2 cellular contexts compared by ENCODE assay signal in the genomic region with DNA sequence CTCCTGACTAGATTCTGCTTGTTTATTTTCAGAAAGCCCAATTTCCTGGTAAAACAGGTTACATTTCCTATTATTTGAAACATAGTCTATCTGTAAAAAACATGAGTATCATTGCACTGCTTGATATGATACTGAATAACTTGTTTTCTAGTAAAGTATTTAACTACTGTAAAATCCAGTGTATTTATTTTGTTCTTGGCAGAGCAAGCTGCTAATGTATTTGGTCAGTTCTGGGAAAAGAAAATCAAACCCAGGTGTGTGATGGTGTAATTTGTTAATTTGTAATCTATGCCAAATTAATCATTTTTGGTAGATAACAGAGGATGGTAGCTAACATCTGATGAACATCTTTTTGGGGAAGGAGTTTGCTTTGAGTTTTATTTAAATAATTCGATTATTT.
A peak's percentile ranks its signal among the peaks of the same experiment; 100 is the strongest.
TF ChIP-seq lines count a peak whose summit lies in the region.

No MANE protein-coding gene starts in this region.

TF ChIP-seq in SK-N-SH treated with all-trans-retinoic acid at 6 μM for 48 hours, 23 proteins besides CTCF, POLR2A, EP300 and RAD21:
- TF ChIP-seq, protein P1, sequence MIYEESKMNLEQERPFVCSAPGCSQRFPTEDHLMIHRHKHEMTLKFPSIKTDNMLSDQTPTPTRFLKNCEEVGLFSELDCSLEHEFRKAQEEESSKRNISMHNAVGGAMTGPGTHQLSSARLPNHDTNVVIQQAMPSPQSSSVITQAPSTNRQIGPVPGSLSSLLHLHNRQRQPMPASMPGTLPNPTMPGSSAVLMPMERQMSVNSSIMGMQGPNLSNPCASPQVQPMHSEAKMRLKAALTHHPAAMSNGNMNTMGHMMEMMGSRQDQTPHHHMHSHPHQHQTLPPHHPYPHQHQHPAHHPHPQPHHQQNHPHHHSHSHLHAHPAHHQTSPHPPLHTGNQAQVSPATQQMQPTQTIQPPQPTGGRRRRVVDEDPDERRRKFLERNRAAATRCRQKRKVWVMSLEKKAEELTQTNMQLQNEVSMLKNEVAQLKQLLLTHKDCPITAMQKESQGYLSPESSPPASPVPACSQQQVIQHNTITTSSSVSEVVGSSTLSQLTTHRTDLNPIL (CRISPR knock-in tag; IDR thresholded peaks at IDR 0.05; ENCODE audit: low read depth) = no peak
- TF ChIP-seq ZFP30 (CRISPR knock-in tag; IDR thresholded peaks at IDR 0.05) = no peak
- TF ChIP-seq ZFP3 (CRISPR knock-in tag; IDR thresholded peaks at IDR 0.05) = no peak
- TF ChIP-seq TCF4 (CRISPR knock-in tag; IDR thresholded peaks at IDR 0.05; ENCODE audit: borderline replicate concordance) = peak; percentile 52; the same call in 1 of the 2 replicates
- TF ChIP-seq ZNF70 (CRISPR knock-in tag; IDR thresholded peaks at IDR 0.05) = no peak
- no peak for TF ChIP-seq PPARA (CRISPR knock-in tag; IDR thresholded peaks at IDR 0.05; ENCODE audit: borderline replicate concordance)

TF ChIP-seq in SK-N-SH, 30 proteins besides CTCF, POLR2A, EP300 and RAD21 (continued from another document):
- TF ChIP-seq, protein P2, sequence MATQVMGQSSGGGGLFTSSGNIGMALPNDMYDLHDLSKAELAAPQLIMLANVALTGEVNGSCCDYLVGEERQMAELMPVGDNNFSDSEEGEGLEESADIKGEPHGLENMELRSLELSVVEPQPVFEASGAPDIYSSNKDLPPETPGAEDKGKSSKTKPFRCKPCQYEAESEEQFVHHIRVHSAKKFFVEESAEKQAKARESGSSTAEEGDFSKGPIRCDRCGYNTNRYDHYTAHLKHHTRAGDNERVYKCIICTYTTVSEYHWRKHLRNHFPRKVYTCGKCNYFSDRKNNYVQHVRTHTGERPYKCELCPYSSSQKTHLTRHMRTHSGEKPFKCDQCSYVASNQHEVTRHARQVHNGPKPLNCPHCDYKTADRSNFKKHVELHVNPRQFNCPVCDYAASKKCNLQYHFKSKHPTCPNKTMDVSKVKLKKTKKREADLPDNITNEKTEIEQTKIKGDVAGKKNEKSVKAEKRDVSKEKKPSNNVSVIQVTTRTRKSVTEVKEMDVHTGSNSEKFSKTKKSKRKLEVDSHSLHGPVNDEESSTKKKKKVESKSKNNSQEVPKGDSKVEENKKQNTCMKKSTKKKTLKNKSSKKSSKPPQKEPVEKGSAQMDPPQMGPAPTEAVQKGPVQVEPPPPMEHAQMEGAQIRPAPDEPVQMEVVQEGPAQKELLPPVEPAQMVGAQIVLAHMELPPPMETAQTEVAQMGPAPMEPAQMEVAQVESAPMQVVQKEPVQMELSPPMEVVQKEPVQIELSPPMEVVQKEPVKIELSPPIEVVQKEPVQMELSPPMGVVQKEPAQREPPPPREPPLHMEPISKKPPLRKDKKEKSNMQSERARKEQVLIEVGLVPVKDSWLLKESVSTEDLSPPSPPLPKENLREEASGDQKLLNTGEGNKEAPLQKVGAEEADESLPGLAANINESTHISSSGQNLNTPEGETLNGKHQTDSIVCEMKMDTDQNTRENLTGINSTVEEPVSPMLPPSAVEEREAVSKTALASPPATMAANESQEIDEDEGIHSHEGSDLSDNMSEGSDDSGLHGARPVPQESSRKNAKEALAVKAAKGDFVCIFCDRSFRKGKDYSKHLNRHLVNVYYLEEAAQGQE (IDR thresholded peaks at IDR 0.05; ENCODE audit: low read depth, low read length) = no peak
- TF ChIP-seq GATA2 (CRISPR knock-in tag; IDR thresholded peaks at IDR 0.05) = no peak
- no peak for TF ChIP-seq FOSL2 (IDR thresholded peaks at IDR 0.05; ENCODE audit: borderline replicate concordance, low read depth)
- no peak for TF ChIP-seq RXRA (IDR thresholded peaks at IDR 0.05; ENCODE audit: borderline replicate concordance, low read depth)
- TF ChIP-seq, protein P3, sequence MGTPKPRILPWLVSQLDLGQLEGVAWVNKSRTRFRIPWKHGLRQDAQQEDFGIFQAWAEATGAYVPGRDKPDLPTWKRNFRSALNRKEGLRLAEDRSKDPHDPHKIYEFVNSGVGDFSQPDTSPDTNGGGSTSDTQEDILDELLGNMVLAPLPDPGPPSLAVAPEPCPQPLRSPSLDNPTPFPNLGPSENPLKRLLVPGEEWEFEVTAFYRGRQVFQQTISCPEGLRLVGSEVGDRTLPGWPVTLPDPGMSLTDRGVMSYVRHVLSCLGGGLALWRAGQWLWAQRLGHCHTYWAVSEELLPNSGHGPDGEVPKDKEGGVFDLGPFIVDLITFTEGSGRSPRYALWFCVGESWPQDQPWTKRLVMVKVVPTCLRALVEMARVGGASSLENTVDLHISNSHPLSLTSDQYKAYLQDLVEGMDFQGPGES (IDR thresholded peaks at IDR 0.05; ENCODE audit: low read depth, low read length) = no peak
- TF ChIP-seq JUND (IDR thresholded peaks at IDR 0.05) = no peak
- no peak for TF ChIP-seq MXI1 (IDR thresholded peaks at IDR 0.05; ENCODE audit: low read depth, low read length)
